22 cellular contexts compared by ENCODE assay signal in genomic region chr3:80285370-80285769, GRCh38.
DNase-seq lines count a peak whose midpoint lies in the region; ATAC-seq and TF ChIP-seq lines count a peak whose summit lies in the region.
"Had no signal": no experiment of that assay in that cellular context is flagged by ENCODE, and none has a peak within 500 bp of the region (broad histone marks: within the 10 kb centered on the region; RNA-seq: fewer than 3 reads in every experiment).

No MANE protein-coding gene starts in this region.

- in situ Hi-C loops in astrocyte of the spinal cord (cut with HindIII; ENCODE audit: low sequenced_read_pairs): no loop called here

- TF ChIP-seq CTCF in AG09319 (IDR thresholded peaks at IDR 0.05; ENCODE audit: low read depth, low read length) (no peak), astrocyte of the spinal cord (IDR thresholded peaks at IDR 0.05; ENCODE audit: low read depth, low read length) (no peak)

- no peak overlapping the region for H3K4me3 ChIP-seq in astrocyte of the spinal cord (ENCODE audit: low read depth, low read length)
- H3K4me3 ChIP-seq: SJCRH30, suprapubic skin, vagina had no signal

- DNase-seq in AG09319 (ENCODE audit: extremely low read depth, low read depth) (peak; percentile 5), NCI-H2107 (lab: John Stamatoyannopoulos, UW) (peak; percentile 31), astrocyte of the spinal cord (ENCODE audit: low read depth, low spot score) (peak; percentile 66), left kidney (ENCODE audit: low read depth, low spot score) (peak; percentile 70), germinal center (ENCODE audit: low spot score) (no peak)
- DNase-seq in effector CD4-positive, alpha-beta T cell: no peak
- DNase-seq: activated CD4-positive, alpha-beta memory T cell treated with anti-CD3 and anti-CD28 coated beads, Interleukin-2, amount 10 ng/mL, durations not matched to agents 7 days and 5 days; activated naive CD4-positive, alpha-beta T cell treated with anti-CD3 and anti-CD28 coated beads for 36 hours; activated T-cell treated with anti-CD3 and anti-CD28 coated beads, Interleukin-2, amount 50 U/mL, for 4 hours; anterior cingulate cortex; DMS 273 treated with DMSO at 0.1 percent for 48 hours; left colon; MV-4-11; NCI-H2081; NCI-H526; T-helper 17 cell had no signal

- no peak for ATAC-seq in GM21825 (IDR thresholded peaks at IDR 0.05; ENCODE audit: unreplicated experiment)
- ATAC-seq in HG03139 (IDR thresholded peaks at IDR 0.05; ENCODE audit: unreplicated experiment): no peak
- ATAC-seq: activated T-cell treated with anti-CD3 and anti-CD28 coated beads, Interleukin-2, amount 50 U/mL, for 4 hours; HCT116; left colon; T-helper 17 cell had no signal

Comparison
In these comparisons a context has a peak if more than half of its experiments do, and no peak if none do; other contexts are left out.
1. DNase-seq: peak in AG09319 (single experiment), NCI-H2107 (single experiment), astrocyte of the spinal cord (single experiment) and left kidney (single experiment); none in germinal center (single experiment) and effector CD4-positive, alpha-beta T cell (single experiment).